In the genomic region with DNA sequence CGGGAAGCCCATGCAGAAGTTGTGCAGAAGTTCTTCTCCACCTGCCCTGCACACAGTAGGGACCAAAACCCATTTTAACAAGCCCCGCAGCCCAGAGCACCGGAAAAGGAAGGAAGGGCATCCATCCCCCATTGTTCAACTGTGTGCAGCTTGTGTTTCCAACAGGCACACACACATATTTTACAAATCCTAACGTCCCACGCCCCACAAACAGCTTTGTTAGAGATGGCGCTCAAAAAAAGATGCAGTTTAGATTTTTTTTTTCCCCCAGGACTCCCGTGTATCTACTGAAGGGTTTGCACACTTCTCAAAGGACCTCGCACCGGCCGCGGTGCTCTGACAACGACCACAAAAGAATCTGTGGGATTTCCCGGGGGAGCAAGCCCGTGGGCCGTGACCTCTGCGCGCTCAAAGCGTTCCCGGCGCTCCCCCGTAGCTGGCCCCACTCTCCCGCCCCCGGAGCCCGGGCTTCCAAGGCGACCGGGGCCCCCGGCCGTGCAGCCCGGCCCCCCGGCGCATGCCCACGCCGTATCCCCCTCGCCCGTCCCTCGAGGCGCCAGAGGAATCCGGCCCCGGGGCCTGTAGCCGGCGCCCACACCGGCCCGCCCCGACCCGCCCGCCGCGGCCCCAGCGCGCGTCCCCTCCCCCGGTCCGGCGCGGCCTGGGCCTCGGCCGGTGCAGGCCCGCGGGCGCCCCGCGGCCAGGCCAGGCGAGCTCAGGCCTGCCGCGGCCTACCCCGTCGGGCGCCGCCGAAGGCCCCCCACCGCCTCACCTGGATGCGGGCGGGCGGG, we compare ENCODE assay signal across 8 cellular contexts. TPM values are rescaled to one million over a fixed set of nuclear protein-coding genes. Genes with fewer than 3 reads are reported as not detected.
DNase-seq lines count a peak whose midpoint lies in the region; ATAC-seq and TF ChIP-seq lines count a peak whose summit lies in the region.

No MANE protein-coding gene starts in this region.

- no peak for TF ChIP-seq POLR2A in gastrocnemius medialis (IDR thresholded peaks at IDR 0.05)

- DNase-seq in GM03348 (ENCODE audit: low spot score) (peak; percentile 72), left ventricle myocardium inferior (no peak), gastrocnemius medialis (no peak), NCI-H2196 (lab: John Stamatoyannopoulos, UW; ENCODE audit: unreplicated experiment) (no peak)
- peak; percentile 12 for DNase-seq in activated T-helper 9 cell treated with anti-CD3 and anti-CD28 coated beads, Interleukin-2, amount 50 U/mL, for 16 hours (ENCODE audit: low read depth)

- H3K9me3 ChIP-seq in Loucy (ENCODE audit: insufficient read depth, low read depth, low read length) = no peaks in the 10 kb centered on the region
- H3K9me3 ChIP-seq in left ventricle myocardium inferior (replicated peaks) = no peaks in the 10 kb centered on the region
- H3K9me3 ChIP-seq in gastrocnemius medialis = no peaks in the 10 kb centered on the region

- peaks cover 65% of the 10 kb centered on the region for H3K79me2 ChIP-seq in Loucy (ENCODE audit: insufficient read depth, low read length)

- H3K36me3 ChIP-seq in Loucy (ENCODE audit: insufficient read depth, low read length) (peaks cover 4% of the 10 kb centered on the region; the same call in 1 of the 2 replicates), left ventricle myocardium inferior (no peaks in the 10 kb centered on the region), gastrocnemius medialis (no peaks in the 10 kb centered on the region)

- peak overlapping the region; percentile 87 for H3K27ac ChIP-seq in left ventricle myocardium inferior (replicated peaks)
- peak overlapping the region; percentile 74 to 90 (median 81) for H3K27ac ChIP-seq in gastrocnemius medialis

- no peaks in the 10 kb centered on the region for H3F3A ChIP-seq in Loucy (ENCODE audit: low read depth)

- H3K27me3 ChIP-seq in Loucy (ENCODE audit: insufficient read depth, low read length, poor library complexity, severe bottlenecking) = no peaks in the 10 kb centered on the region
- H3K27me3 ChIP-seq in left ventricle myocardium inferior (ENCODE audit: low read depth) = no peaks in the 10 kb centered on the region
- no peaks in the 10 kb centered on the region for H3K27me3 ChIP-seq in gastrocnemius medialis

- ATAC-seq in GM21737 (IDR thresholded peaks at IDR 0.05; ENCODE audit: unreplicated experiment) (peak; percentile 5), gastrocnemius medialis (peak; percentile 11 to 18), GM19395 (IDR thresholded peaks at IDR 0.05; ENCODE audit: unreplicated experiment) (no peak)

- no peak for TF ChIP-seq CTCF in Loucy (conservative IDR thresholded peaks at IDR 0.05; ENCODE audit: low read length)
- TF ChIP-seq CTCF in left ventricle myocardium inferior (IDR thresholded peaks at IDR 0.05; ENCODE audit: borderline replicate concordance) = no peak
- TF ChIP-seq CTCF in gastrocnemius medialis (IDR thresholded peaks at IDR 0.05 in 4 of 5, conservative IDR thresholded peaks at IDR 0.05 in 1 of 5) = no peak

- in situ Hi-C loops in gastrocnemius medialis (cut with MboI; ENCODE audit: low sequenced_read_pairs in 4 of 4) = loop anchor here in 3 of 4 donors (5.0 to 25.0 kb wide), 3 partner anchors 58 to 257 kb away; partner anchors contain the start of gene TIMM44 (in 2 of the 3)

- H3K9me2 ChIP-seq in Loucy (replicated peaks; ENCODE audit: low read depth, low read length) = no peaks in the 10 kb centered on the region

- H3K4me3 ChIP-seq in Loucy (ENCODE audit: low read length, poor library complexity, severe bottlenecking) = peak overlapping the region; percentile 89
- peak overlapping the region; percentile 89 for H3K4me3 ChIP-seq in left ventricle myocardium inferior
- peak overlapping the region; percentile 66 to 84 (median 82) for H3K4me3 ChIP-seq in gastrocnemius medialis

- H2AFZ ChIP-seq in Loucy (ENCODE audit: low read length) = no peak overlapping the region

- peak overlapping the region; percentile 87 for H3K4me2 ChIP-seq in Loucy (ENCODE audit: low read depth, low read length, poor library complexity, severe bottlenecking)

- H3K9ac ChIP-seq in Loucy (ENCODE audit: low read depth, low read length, poor library complexity, severe bottlenecking) = peak overlapping the region; percentile 87

- intact Hi-C loops in left ventricle myocardium inferior (cut with micrococcal nuclease) = no loop called here
- intact Hi-C loops in gastrocnemius medialis (cut with DNase I; ENCODE audit: low total_unique reads) = loop anchor here (10.0 kb wide), 1 partner anchor 150 kb away; no protein-coding TSS in a partner anchor

- peaks cover 33% of the 10 kb centered on the region for H3K4me1 ChIP-seq in Loucy (ENCODE audit: insufficient read depth, low read length, poor library complexity, severe bottlenecking)
- peaks cover 61% of the 10 kb centered on the region for H3K4me1 ChIP-seq in left ventricle myocardium inferior
- peaks cover 44 to 48% of the 10 kb centered on the region in 2 donors for H3K4me1 ChIP-seq in gastrocnemius medialis

- H4K20me1 ChIP-seq in Loucy (ENCODE audit: insufficient read depth, low read length, poor library complexity, severe bottlenecking) = peaks cover 46% of the 10 kb centered on the region

RNA-seq across cellular contexts. Expression of gene ELAVL1, which starts 0.5 kb away (rescaled TPM):
- total RNA-seq in left ventricle myocardium inferior = 50.5 TPM
- 10 to 100 TPM; 18.2 to 40.5 (median 28.9) TPM for total RNA-seq in gastrocnemius medialis

RNA-seq across cellular contexts. Expression of gene CCL25, which starts 47.6 kb away (rescaled TPM):
- total RNA-seq in left ventricle myocardium inferior (not detected), gastrocnemius medialis (not detected)

Comparison
In these comparisons a context has a peak if more than half of its experiments do, and no peak if none do; other contexts are left out.
1. DNase-seq: peak in GM03348 (single experiment) and activated T-helper 9 cell treated with anti-CD3 and anti-CD28 coated beads, Interleukin-2, amount 50 U/mL, for 16 hours (single experiment); none in left ventricle myocardium inferior (single experiment), gastrocnemius medialis (0 of 2) and NCI-H2196 (single experiment).
2. Peak in every context shown above with its lines, with median percentiles within 50 percentile points of each other: H3K4me3 ChIP-seq.